In the genomic region with DNA sequence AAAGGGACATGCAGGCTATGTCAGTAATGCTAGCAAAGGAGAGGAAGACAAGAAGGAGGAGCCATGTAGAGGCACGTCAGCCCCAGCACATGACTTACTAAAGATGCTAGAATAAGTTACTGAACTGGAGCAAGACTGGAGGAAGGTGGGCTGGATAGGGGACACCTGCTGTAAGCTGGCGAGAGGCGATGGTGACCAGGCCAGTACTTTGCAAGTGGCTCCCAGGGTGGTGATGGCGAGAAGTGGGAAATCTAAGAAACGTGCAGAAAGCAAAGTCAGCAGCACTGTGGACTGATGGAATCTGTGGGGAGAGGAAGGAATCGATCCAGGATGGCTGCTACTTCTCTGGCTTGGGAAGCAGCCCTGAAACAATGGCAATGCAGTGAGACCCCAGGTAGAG, we compare ENCODE assay signal across 26 cellular contexts.
"Had no signal": no experiment of that assay in that cellular context is flagged by ENCODE, and none has a peak within 500 bp of the region (broad histone marks: within the 10 kb centered on the region; RNA-seq: fewer than 3 reads in every experiment).

No MANE protein-coding gene starts in this region.

- DNase-seq: activated CD4-positive, alpha-beta T cell treated with anti-CD3 and anti-CD28 coated beads for 4 hours; activated CD4-positive, alpha-beta T cell treated with anti-CD3 and anti-CD28 coated beads, Interleukin-2, amount 50 U/mL, for 1 hour; activated CD4-positive, alpha-beta T cell treated with anti-CD3 and anti-CD28 coated beads, Interleukin-2, amount 50 U/mL, for 48 hours; activated CD4-positive, CD25-positive, alpha-beta regulatory T cell; activated CD4-positive, CD25-positive, alpha-beta regulatory T cell treated with anti-CD3 and anti-CD28 coated beads, Interleukin-2, amount 50 U/mL, for 72 hours; activated CD8-positive, alpha-beta memory T cell treated with anti-CD3 and anti-CD28 coated beads, Interleukin-2, amount 10 ng/mL, durations not matched to agents 7 days and 5 days; activated CD8-positive, alpha-beta memory T cell treated with anti-CD3 and anti-CD28 coated beads, Interleukin-2, amount 50 U/mL, for 4 hours; activated CD8-positive, alpha-beta T cell treated with anti-CD3 and anti-CD28 coated beads, Interleukin-2, amount 10 ng/mL, durations not matched to agents 7 days and 5 days; activated effector memory CD4-positive, alpha-beta T cell treated with anti-CD3 and anti-CD28 coated beads, Interleukin-2, amount 50 U/mL, for 16 hours; activated naive CD4-positive, alpha-beta T cell; activated naive CD4-positive, alpha-beta T cell treated with anti-CD3 and anti-CD28 coated beads, Interleukin-2, amount 10 ng/mL, durations not matched to agents 7 days and 5 days; activated naive CD8-positive, alpha-beta T cell treated with anti-CD3 and anti-CD28 coated beads, Interleukin-2, amount 10 ng/mL, durations not matched to agents 7 days and 5 days; activated T-cell treated with anti-CD3 and anti-CD28 coated beads, Interleukin-2, amount 50 U/mL, for 1 hour; activated T-cell treated with anti-CD3 and anti-CD28 coated beads, Interleukin-2, amount 50 U/mL, for 48 hours; dorsolateral prefrontal cortex; effector memory CD4-positive, alpha-beta T cell; erythroblast; esophagus squamous epithelium; foreskin melanocyte; heart right ventricle; T-helper 2 cell had no signal

- H3K9me3 ChIP-seq: ascending aorta, breast epithelium, esophagus squamous epithelium, gastroesophageal sphincter, heart right ventricle had no signal

- H3K4me1 ChIP-seq: ascending aorta, breast epithelium, esophagus squamous epithelium, gastroesophageal sphincter, heart right ventricle had no signal

- H3K27me3 ChIP-seq: ascending aorta, breast epithelium, heart right ventricle had no signal

- ATAC-seq: activated CD8-positive, alpha-beta memory T cell treated with anti-CD3 and anti-CD28 coated beads, Interleukin-2, amount 10 ng/mL, durations not matched to agents 7 days and 5 days; activated CD8-positive, alpha-beta T cell treated with anti-CD3 and anti-CD28 coated beads, Interleukin-2, amount 10 ng/mL, durations not matched to agents 7 days and 5 days; activated naive CD4-positive, alpha-beta T cell treated with anti-CD3 and anti-CD28 coated beads, Interleukin-2, amount 50 U/mL, for 72 hours; gastroesophageal sphincter; heart right ventricle had no signal

- H3K36me3 ChIP-seq: ascending aorta, breast epithelium, esophagus squamous epithelium, gastroesophageal sphincter, heart right ventricle had no signal

- H3K4me3 ChIP-seq: ascending aorta, breast epithelium, coronary artery, dorsolateral prefrontal cortex, esophagus squamous epithelium, gastroesophageal sphincter, heart right ventricle had no signal

- H3K27ac ChIP-seq: ascending aorta, breast epithelium, coronary artery, dorsolateral prefrontal cortex, esophagus squamous epithelium, gastroesophageal sphincter, heart right ventricle had no signal
